1 cellular context compared by ENCODE assay signal in genomic region chr2:224645722-224646121, GRCh38.
TF ChIP-seq lines count a peak whose summit lies in the region.

No MANE protein-coding gene starts in this region.

TF ChIP-seq in H1, 55 proteins besides CTCF, POLR2A, EP300 and RAD21 (continued from another document):
- no peak for TF ChIP-seq POLR2AphosphoS5 (IDR thresholded peaks at IDR 0.05; ENCODE audit: low read depth, low read length)
- TF ChIP-seq MAX (IDR thresholded peaks at IDR 0.05) = no peak
- TF ChIP-seq CHD2 (IDR thresholded peaks at IDR 0.05; ENCODE audit: low read length) = no peak
